1 cellular context compared by ENCODE assay signal in genomic region chr6:28747631-28748157, GRCh38.
A peak's percentile ranks its signal among the peaks of the same experiment; 100 is the strongest.
TF ChIP-seq lines count a peak whose summit lies in the region.

No MANE protein-coding gene starts in this region.

TF ChIP-seq in HEK293, 187 proteins besides CTCF, POLR2A, EP300 and RAD21 (continued from another document and continues in another):
- TF ChIP-seq ZFP69B (tag by site-specific recombination; IDR thresholded peaks at IDR 0.05): peak; percentile 31; the same call in 1 of the 2 replicates
- TF ChIP-seq ZNF791 (tag by site-specific recombination; IDR thresholded peaks at IDR 0.05): no peak
- TF ChIP-seq ZNF394 (tag by site-specific recombination; IDR thresholded peaks at IDR 0.05; ENCODE audit: borderline replicate concordance): peak; percentile 99
- no peak for TF ChIP-seq ZNF248 (tag by site-specific recombination; IDR thresholded peaks at IDR 0.05)
- TF ChIP-seq AEBP2 (tag by site-specific recombination; IDR thresholded peaks at IDR 0.05; ENCODE audit: borderline replicate concordance): no peak
- TF ChIP-seq, protein P1, sequence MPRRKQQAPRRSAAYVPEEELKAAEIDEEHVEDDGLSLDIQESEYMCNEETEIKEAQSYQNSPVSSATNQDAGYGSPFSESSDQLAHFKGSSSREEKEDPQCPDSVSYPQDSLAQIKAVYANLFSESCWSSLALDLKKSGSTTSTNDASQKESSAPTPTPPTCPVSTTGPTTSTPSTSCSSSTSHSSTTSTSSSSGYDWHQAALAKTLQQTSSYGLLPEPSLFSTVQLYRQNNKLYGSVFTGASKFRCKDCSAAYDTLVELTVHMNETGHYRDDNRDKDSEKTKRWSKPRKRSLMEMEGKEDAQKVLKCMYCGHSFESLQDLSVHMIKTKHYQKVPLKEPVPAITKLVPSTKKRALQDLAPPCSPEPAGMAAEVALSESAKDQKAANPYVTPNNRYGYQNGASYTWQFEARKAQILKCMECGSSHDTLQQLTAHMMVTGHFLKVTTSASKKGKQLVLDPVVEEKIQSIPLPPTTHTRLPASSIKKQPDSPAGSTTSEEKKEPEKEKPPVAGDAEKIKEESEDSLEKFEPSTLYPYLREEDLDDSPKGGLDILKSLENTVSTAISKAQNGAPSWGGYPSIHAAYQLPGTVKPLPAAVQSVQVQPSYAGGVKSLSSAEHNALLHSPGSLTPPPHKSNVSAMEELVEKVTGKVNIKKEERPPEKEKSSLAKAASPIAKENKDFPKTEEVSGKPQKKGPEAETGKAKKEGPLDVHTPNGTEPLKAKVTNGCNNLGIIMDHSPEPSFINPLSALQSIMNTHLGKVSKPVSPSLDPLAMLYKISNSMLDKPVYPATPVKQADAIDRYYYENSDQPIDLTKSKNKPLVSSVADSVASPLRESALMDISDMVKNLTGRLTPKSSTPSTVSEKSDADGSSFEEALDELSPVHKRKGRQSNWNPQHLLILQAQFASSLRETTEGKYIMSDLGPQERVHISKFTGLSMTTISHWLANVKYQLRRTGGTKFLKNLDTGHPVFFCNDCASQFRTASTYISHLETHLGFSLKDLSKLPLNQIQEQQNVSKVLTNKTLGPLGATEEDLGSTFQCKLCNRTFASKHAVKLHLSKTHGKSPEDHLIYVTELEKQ (tag by site-specific recombination; IDR thresholded peaks at IDR 0.05; ENCODE audit: borderline replicate concordance): peak; percentile 38; the same call in 1 of the 2 replicates
- peak; percentile 75; the same call in 1 of the 2 replicates for TF ChIP-seq ZNF558 (tag by site-specific recombination; IDR thresholded peaks at IDR 0.05)
- TF ChIP-seq ZNF302 (tag by site-specific recombination; IDR thresholded peaks at IDR 0.05; ENCODE audit: low read depth): no peak
- TF ChIP-seq ZFP41 (tag by site-specific recombination; IDR thresholded peaks at IDR 0.05; ENCODE audit: borderline replicate concordance): no peak
- TF ChIP-seq, protein P2, sequence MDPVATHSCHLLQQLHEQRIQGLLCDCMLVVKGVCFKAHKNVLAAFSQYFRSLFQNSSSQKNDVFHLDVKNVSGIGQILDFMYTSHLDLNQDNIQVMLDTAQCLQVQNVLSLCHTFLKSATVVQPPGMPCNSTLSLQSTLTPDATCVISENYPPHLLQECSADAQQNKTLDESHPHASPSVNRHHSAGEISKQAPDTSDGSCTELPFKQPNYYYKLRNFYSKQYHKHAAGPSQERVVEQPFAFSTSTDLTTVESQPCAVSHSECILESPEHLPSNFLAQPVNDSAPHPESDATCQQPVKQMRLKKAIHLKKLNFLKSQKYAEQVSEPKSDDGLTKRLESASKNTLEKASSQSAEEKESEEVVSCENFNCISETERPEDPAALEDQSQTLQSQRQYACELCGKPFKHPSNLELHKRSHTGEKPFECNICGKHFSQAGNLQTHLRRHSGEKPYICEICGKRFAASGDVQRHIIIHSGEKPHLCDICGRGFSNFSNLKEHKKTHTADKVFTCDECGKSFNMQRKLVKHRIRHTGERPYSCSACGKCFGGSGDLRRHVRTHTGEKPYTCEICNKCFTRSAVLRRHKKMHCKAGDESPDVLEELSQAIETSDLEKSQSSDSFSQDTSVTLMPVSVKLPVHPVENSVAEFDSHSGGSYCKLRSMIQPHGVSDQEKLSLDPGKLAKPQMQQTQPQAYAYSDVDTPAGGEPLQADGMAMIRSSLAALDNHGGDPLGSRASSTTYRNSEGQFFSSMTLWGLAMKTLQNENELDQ (tag by site-specific recombination; IDR thresholded peaks at IDR 0.05; ENCODE audit: low read depth): no peak
- TF ChIP-seq ZNF837 (tag by site-specific recombination; IDR thresholded peaks at IDR 0.05): peak; percentile 66; the same call in 1 of the 2 replicates
- TF ChIP-seq ZNF2 (tag by site-specific recombination; IDR thresholded peaks at IDR 0.05): peak; percentile 94
- TF ChIP-seq KLF9 (tag by site-specific recombination; IDR thresholded peaks at IDR 0.05; ENCODE audit: low read depth): no peak
- no peak for TF ChIP-seq ZNF544 (tag by site-specific recombination; IDR thresholded peaks at IDR 0.05)
- peak; percentile 99 for TF ChIP-seq ZNF660 (tag by site-specific recombination; IDR thresholded peaks at IDR 0.05)
- no peak for TF ChIP-seq ZNF677 (tag by site-specific recombination; IDR thresholded peaks at IDR 0.05)
- no peak for TF ChIP-seq ZNF132 (tag by site-specific recombination; IDR thresholded peaks at IDR 0.05; ENCODE audit: borderline replicate concordance)
- TF ChIP-seq ZNF239 (tag by site-specific recombination; IDR thresholded peaks at IDR 0.05): no peak
- TF ChIP-seq ZNF266 (tag by site-specific recombination; IDR thresholded peaks at IDR 0.05; ENCODE audit: low read depth): no peak
- peak; percentile 83 for TF ChIP-seq PATZ1 (tag by site-specific recombination; IDR thresholded peaks at IDR 0.05)
- TF ChIP-seq OSR2 (tag by site-specific recombination; IDR thresholded peaks at IDR 0.05): peak; percentile 82
- no peak for TF ChIP-seq SALL2 (tag by site-specific recombination; IDR thresholded peaks at IDR 0.05; ENCODE audit: borderline replicate concordance)
- TF ChIP-seq TCF7L2 (IDR thresholded peaks at IDR 0.05; ENCODE audit: borderline replicate concordance, low read depth, low read length): no peak
- TF ChIP-seq MZF1 (tag by site-specific recombination; IDR thresholded peaks at IDR 0.05; ENCODE audit: borderline replicate concordance): peak; percentile 99
- no peak for TF ChIP-seq ZNF138 (tag by site-specific recombination; IDR thresholded peaks at IDR 0.05; ENCODE audit: borderline replicate concordance)
- TF ChIP-seq ZNF324 (tag by site-specific recombination; IDR thresholded peaks at IDR 0.05): peak; percentile 80
- TF ChIP-seq, protein P3, sequence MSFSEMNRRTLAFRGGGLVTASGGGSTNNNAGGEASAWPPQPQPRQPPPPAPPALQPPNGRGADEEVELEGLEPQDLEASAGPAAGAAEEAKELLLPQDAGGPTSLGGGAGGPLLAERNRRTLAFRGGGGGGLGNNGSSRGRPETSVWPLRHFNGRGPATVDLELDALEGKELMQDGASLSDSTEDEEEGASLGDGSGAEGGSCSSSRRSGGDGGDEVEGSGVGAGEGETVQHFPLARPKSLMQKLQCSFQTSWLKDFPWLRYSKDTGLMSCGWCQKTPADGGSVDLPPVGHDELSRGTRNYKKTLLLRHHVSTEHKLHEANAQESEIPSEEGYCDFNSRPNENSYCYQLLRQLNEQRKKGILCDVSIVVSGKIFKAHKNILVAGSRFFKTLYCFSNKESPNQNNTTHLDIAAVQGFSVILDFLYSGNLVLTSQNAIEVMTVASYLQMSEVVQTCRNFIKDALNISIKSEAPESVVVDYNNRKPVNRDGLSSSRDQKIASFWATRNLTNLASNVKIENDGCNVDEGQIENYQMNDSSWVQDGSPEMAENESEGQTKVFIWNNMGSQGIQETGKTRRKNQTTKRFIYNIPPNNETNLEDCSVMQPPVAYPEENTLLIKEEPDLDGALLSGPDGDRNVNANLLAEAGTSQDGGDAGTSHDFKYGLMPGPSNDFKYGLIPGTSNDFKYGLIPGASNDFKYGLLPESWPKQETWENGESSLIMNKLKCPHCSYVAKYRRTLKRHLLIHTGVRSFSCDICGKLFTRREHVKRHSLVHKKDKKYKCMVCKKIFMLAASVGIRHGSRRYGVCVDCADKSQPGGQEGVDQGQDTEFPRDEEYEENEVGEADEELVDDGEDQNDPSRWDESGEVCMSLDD (tag by site-specific recombination; IDR thresholded peaks at IDR 0.05): peak; percentile 70
- peak; percentile 74 for TF ChIP-seq ZBTB44 (tag by site-specific recombination; IDR thresholded peaks at IDR 0.05)
- TF ChIP-seq, protein P4, sequence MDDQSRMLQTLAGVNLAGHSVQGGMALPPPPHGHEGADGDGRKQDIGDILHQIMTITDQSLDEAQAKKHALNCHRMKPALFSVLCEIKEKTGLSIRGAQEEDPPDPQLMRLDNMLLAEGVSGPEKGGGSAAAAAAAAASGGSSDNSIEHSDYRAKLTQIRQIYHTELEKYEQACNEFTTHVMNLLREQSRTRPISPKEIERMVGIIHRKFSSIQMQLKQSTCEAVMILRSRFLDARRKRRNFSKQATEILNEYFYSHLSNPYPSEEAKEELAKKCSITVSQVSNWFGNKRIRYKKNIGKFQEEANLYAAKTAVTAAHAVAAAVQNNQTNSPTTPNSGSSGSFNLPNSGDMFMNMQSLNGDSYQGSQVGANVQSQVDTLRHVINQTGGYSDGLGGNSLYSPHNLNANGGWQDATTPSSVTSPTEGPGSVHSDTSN (CRISPR knock-in tag; IDR thresholded peaks at IDR 0.05): no peak
- TF ChIP-seq ATF2 (tag by site-specific recombination; IDR thresholded peaks at IDR 0.05; ENCODE audit: low read depth): no peak
- TF ChIP-seq ZNF596 (tag by site-specific recombination; IDR thresholded peaks at IDR 0.05): peak; percentile 77
- no peak for TF ChIP-seq SCRT2 (tag by site-specific recombination; IDR thresholded peaks at IDR 0.05)
- TF ChIP-seq ZNF621 (tag by site-specific recombination; IDR thresholded peaks at IDR 0.05): no peak
- peak; percentile 67 for TF ChIP-seq ZNF513 (tag by site-specific recombination; IDR thresholded peaks at IDR 0.05)
- no peak for TF ChIP-seq ZNF274 (IDR thresholded peaks at IDR 0.05; ENCODE audit: low read length)
- TF ChIP-seq ZNF274 (tag by site-specific recombination; IDR thresholded peaks at IDR 0.05; ENCODE audit: borderline replicate concordance): no peak
- TF ChIP-seq ZNF335 (tag by site-specific recombination; conservative IDR thresholded peaks at IDR 0.05): peak; percentile 78
- TF ChIP-seq KLF8 (tag by site-specific recombination; IDR thresholded peaks at IDR 0.05): peak; percentile 68; the same call in 1 of the 2 replicates
- peak; percentile 56 for TF ChIP-seq ZSCAN4 (tag by site-specific recombination; IDR thresholded peaks at IDR 0.05)
- no peak for TF ChIP-seq ZNF529 (tag by site-specific recombination; IDR thresholded peaks at IDR 0.05; ENCODE audit: insufficient replicate concordance)
- no peak for TF ChIP-seq SETDB1 (IDR thresholded peaks at IDR 0.05; ENCODE audit: insufficient read length, low read length)
- no peak for TF ChIP-seq ZNF48 (tag by site-specific recombination; IDR thresholded peaks at IDR 0.05)
- no peak for TF ChIP-seq ZNF555 (tag by site-specific recombination; conservative IDR thresholded peaks at IDR 0.05)
- TF ChIP-seq HOXA7 (CRISPR knock-in tag; IDR thresholded peaks at IDR 0.05; ENCODE audit: borderline replicate concordance): no peak
